In the genomic region with DNA sequence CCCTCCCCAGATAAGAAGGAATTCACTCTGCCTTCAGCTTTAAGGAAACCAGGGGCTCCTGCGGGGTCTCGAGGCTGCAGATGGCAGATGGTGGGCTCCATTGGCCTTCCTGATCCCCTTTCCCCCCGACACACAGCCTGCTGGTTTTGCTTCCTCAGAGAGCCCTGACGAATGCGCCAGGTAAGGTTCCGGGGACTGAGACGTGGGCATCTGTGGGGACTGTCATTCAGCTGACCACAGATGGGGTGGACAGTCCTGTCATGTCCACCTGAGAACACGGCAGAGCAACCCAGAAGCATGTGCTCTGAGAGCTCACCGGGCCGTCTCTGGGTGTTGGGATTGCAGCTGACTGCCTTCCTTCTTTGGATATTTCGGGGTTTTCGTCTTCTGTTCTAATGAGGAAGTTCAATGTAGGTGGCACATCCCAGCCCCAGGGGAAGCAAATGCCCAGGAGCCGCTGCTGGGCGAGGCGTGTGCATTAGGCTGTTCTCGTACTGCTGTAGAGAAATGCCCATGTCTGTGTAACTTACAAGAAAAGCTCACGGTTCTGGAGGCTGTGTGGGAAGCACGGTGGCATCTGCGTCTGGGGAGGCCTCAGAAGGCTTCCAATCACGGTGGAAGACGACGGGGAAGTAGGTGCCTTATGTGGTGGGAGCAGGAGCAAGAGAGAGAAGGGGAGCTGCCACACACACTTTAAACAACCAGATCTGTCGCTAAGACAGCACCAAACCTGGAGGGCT, we compare ENCODE assay signal across 22 cellular contexts. TPM values are rescaled to one million over a fixed set of nuclear protein-coding genes. Genes with fewer than 3 reads are reported as not detected.
DNase-seq lines count a peak whose midpoint lies in the region; ATAC-seq and TF ChIP-seq lines count a peak whose summit lies in the region.
"Had no signal": no experiment of that assay in that cellular context is flagged by ENCODE, and none has a peak within 500 bp of the region (broad histone marks: within the 10 kb centered on the region; RNA-seq: fewer than 3 reads in every experiment).

No MANE protein-coding gene starts in this region.

- H3K79me2 ChIP-seq in osteoblast (ENCODE audit: insufficient read depth, low read length), result no peaks in the 10 kb centered on the region

- no peaks in the 10 kb centered on the region for H3K4me1 ChIP-seq in right cardiac atrium (ENCODE audit: control insufficient read depth, insufficient read depth, low read length)
- H3K4me1 ChIP-seq in osteoblast (ENCODE audit: insufficient read depth, low read length), result no peaks in the 10 kb centered on the region
- peaks cover 0 to 6% (median 0%) of the 10 kb centered on the region in 4 donors for H3K4me1 ChIP-seq in upper lobe of left lung

- 71% methylated on average over 23 of the region's 23 CpGs for WGBS in right cardiac atrium
- WGBS in upper lobe of left lung, 2 donors, result 66 to 70% methylated on average over 15 to 23 of the region's 23 CpGs

- no peaks in the 10 kb centered on the region for H3K27me3 ChIP-seq in right cardiac atrium (ENCODE audit: control insufficient read depth, insufficient read depth)
- no peaks in the 10 kb centered on the region for H3K27me3 ChIP-seq in osteoblast (ENCODE audit: insufficient read depth, low read length)
- H3K27me3 ChIP-seq in upper lobe of left lung, result no peaks in the 10 kb centered on the region

- peak; percentile 9 for DNase-seq in Right ventricle myocardium superior
- no peak for DNase-seq in cardiac septum (ENCODE audit: low spot score)
- no peak for DNase-seq in T-helper 17 cell
- DNase-seq in right cardiac atrium, result peak in 2 of 3 donors; percentile 2 to 28
- DNase-seq in osteoblast (ENCODE audit: insufficient read length, low spot score, missing footprints), result peak; percentile 77
- DNase-seq in upper lobe of left lung, result no peak
- DNase-seq in Ammon's horn (ENCODE audit: low spot score), result no peak
- DNase-seq: 8988T; AML-193; Calu3; CD8-positive, alpha-beta T cell; DMS79 treated with DMSO at 0.1 percent for 48 hours; GF-D8; GOT3; H7; HFFc6 had no signal

- TF ChIP-seq POLR2A in upper lobe of left lung (IDR thresholded peaks at IDR 0.05), result no peak

- no peak overlapping the region for H3K4me3 Mint-ChIP-seq in T-helper 17 cell
- H3K4me3 Mint-ChIP-seq: CD14-positive monocyte; CD8-positive, alpha-beta T cell; HFFc6; IgD-negative memory B cell had no signal

- H2AFZ ChIP-seq in osteoblast (ENCODE audit: low read length), result no peak overlapping the region

- peaks cover 6% of the 10 kb centered on the region for H3K4me1 Mint-ChIP-seq in T-helper 17 cell
- H3K4me1 Mint-ChIP-seq: CD14-positive monocyte had no signal

- TF ChIP-seq EP300 in upper lobe of left lung (IDR thresholded peaks at IDR 0.05), result no peak

- H3K4me2 ChIP-seq in osteoblast (ENCODE audit: insufficient read depth, low read length), result no peak overlapping the region
- H3K4me2 ChIP-seq: BLaER1 had no signal

- peaks cover 3% of the 10 kb centered on the region for H3K36me3 Mint-ChIP-seq in T-helper 17 cell (ENCODE audit: low read depth)
- H3K36me3 Mint-ChIP-seq: CD14-positive monocyte; CD8-positive, alpha-beta T cell; IgD-negative memory B cell had no signal

- intact Hi-C loops in Right ventricle myocardium superior (cut with DNase I) (loop anchor here (5.0 kb wide), 1 partner anchor 598 kb away; no protein-coding TSS in a partner anchor), cardiac septum (cut with DNase I) (loop anchor here (2.0 kb wide), 1 partner anchor 601 kb away; no protein-coding TSS in a partner anchor), right cardiac atrium (cut with DNase I) (loop anchor here in 3 of 4 donors (2.0 to 10.0 kb wide), 3 partner anchors 23 to 598 kb away; no protein-coding TSS in a partner anchor)

- H3K27ac ChIP-seq in right cardiac atrium (ENCODE audit: low read length) (no peak overlapping the region), osteoblast (ENCODE audit: low read depth, low read length) (no peak overlapping the region), upper lobe of left lung (no peak overlapping the region)
- H3K27ac ChIP-seq: BLaER1 had no signal

- TF ChIP-seq CTCF in osteoblast (IDR thresholded peaks at IDR 0.05; ENCODE audit: extremely low read depth, low read depth, low read length) (no peak), upper lobe of left lung (IDR thresholded peaks at IDR 0.05) (no peak)

- H3K36me3 ChIP-seq in osteoblast (ENCODE audit: insufficient read depth, low read length), result no peaks in the 10 kb centered on the region
- no peaks in the 10 kb centered on the region for H3K36me3 ChIP-seq in upper lobe of left lung
- H3K36me3 ChIP-seq: BLaER1 had no signal

- no peak overlapping the region for H3K4me3 ChIP-seq in right cardiac atrium (ENCODE audit: low read length)
- no peak overlapping the region for H3K4me3 ChIP-seq in osteoblast (ENCODE audit: insufficient read depth, low read length)
- H3K4me3 ChIP-seq in upper lobe of left lung, result no peak overlapping the region
- H3K4me3 ChIP-seq: BLaER1 had no signal

- no peaks in the 10 kb centered on the region for H3K9me3 ChIP-seq in T-helper 17 cell (ENCODE audit: control insufficient read depth, low read length, poor library complexity, severe bottlenecking)
- H3K9me3 ChIP-seq in right cardiac atrium (ENCODE audit: control insufficient read depth, low read length), result no peaks in the 10 kb centered on the region
- H3K9me3 ChIP-seq in osteoblast (ENCODE audit: low read depth, low read length), result no peaks in the 10 kb centered on the region
- peaks cover 0 to 18% (median 4%) of the 10 kb centered on the region in 4 donors for H3K9me3 ChIP-seq in upper lobe of left lung

- peaks cover 25% of the 10 kb centered on the region for H3K27me3 Mint-ChIP-seq in T-helper 17 cell

- H3K27ac Mint-ChIP-seq in T-helper 17 cell, result peak overlapping the region; percentile 41
- H3K27ac Mint-ChIP-seq: CD14-positive monocyte; CD8-positive, alpha-beta T cell; HFFc6 had no signal

- no peak for ATAC-seq in Right ventricle myocardium superior (ENCODE audit: poor library complexity)
- no peak for ATAC-seq in T-helper 17 cell
- no peak for ATAC-seq in right cardiac atrium
- ATAC-seq in HG02571 (IDR thresholded peaks at IDR 0.05; ENCODE audit: unreplicated experiment), result no peak
- no peak for ATAC-seq in upper lobe of left lung (ENCODE audit: low FRiP score in 2 of 2)
- ATAC-seq: CD8-positive, alpha-beta T cell; HCT116; HepG2 had no signal

- H4K20me1 ChIP-seq in osteoblast (ENCODE audit: insufficient read depth, low read length), result no peaks in the 10 kb centered on the region

RNA-seq across cellular contexts. Expression of a gene that starts 22.6 kb away (rescaled TPM):
- 0.56 TPM for total RNA-seq in Right ventricle myocardium superior
- total RNA-seq in cardiac septum, result 0.35 TPM
- total RNA-seq in T-helper 17 cell, result 1 to 10 TPM in 1 of 2 donors, under 1 TPM in 1; 0.94 to 1.1 TPM
- 1 to 10 TPM in 2 of 4 donors, under 1 TPM in 2; 0.53 to 1.5 (median 0.94) TPM for total RNA-seq in right cardiac atrium
- polyA plus RNA-seq in right cardiac atrium, result 0.27 TPM
- 0.29 and 0.36 TPM in 2 replicates for total RNA-seq in osteoblast
- total RNA-seq in upper lobe of left lung, result 1 to 10 TPM in 5 of 6 donors, under 1 TPM in 1; 0.76 to 4.2 (median 2.1) TPM

Comparison
In these comparisons a context has a peak if more than half of its experiments do, and no peak if none do; other contexts are left out.
1. DNase-seq: peak in Right ventricle myocardium superior (single experiment), right cardiac atrium (2 of 3) and osteoblast (single experiment); none in cardiac septum (single experiment), T-helper 17 cell (0 of 3), upper lobe of left lung (0 of 2) and Ammon's horn (single experiment).